In genomic region chr2:170013802-170014551, GRCh38 we compare ENCODE assay signal across 15 cellular contexts.
DNase-seq lines count a peak whose midpoint lies in the region; ATAC-seq, FAIRE-seq and TF ChIP-seq lines count a peak whose summit lies in the region.
"Had no signal": no experiment of that assay in that cellular context is flagged by ENCODE, and none has a peak within 500 bp of the region (broad histone marks: within the 10 kb centered on the region; RNA-seq: fewer than 3 reads in every experiment).

No MANE protein-coding gene starts in this region.

- H3K4me3 Mint-ChIP-seq in activated CD4-positive, alpha-beta memory T cell treated with anti-CD3 and anti-CD28 coated beads for 36 hours: no peak overlapping the region
- no peak overlapping the region for H3K4me3 Mint-ChIP-seq in natural killer cell treated with Interleukin-12 subunit alpha and Interleukin-12 subunit beta and Interleukin-15 and Interleukin-18, amount 100 ng/mL, for 72 hours
- H3K4me3 Mint-ChIP-seq: type B pancreatic cell had no signal

- H3K27ac ChIP-seq in A673 (ENCODE audit: low read depth, low read length, poor library complexity, severe bottlenecking) (no peak overlapping the region), K562 (ENCODE audit: extremely low read depth, low read depth, low read length) (peak overlapping the region; percentile 78), lower lobe of right lung (no peak overlapping the region)

- in situ Hi-C loops in KBM-7 (cut with MboI; ENCODE audit: low pct_unique_long_range_greater_than_20kb, low sequenced_read_pairs): no loop called here
- in situ Hi-C loops in K562 (cut with MboI): no loop called here

- no peaks in the 10 kb centered on the region for H3K9me3 Mint-ChIP-seq in activated CD4-positive, alpha-beta memory T cell treated with anti-CD3 and anti-CD28 coated beads for 36 hours
- H3K9me3 Mint-ChIP-seq in natural killer cell treated with Interleukin-12 subunit alpha and Interleukin-12 subunit beta and Interleukin-15 and Interleukin-18, amount 100 ng/mL, for 72 hours: no peaks in the 10 kb centered on the region
- H3K9me3 Mint-ChIP-seq: type B pancreatic cell had no signal

- BruUV-seq in A673 (replicated peaks; lab: Mats Ljungman, UMichigan) (no TSS peak), K562 (replicated peaks; lab: Mats Ljungman, UMichigan) (no TSS peak)

- peak overlapping the region in 1 of 2 experiments; percentile 52; a peak in 2 of 4 replicates for H3K9ac ChIP-seq in K562 (ENCODE audit: insufficient read depth in 1 of 2, low read depth in 2 of 2, low read length in 2 of 2)

- H3K4me2 ChIP-seq in K562 (ENCODE audit: insufficient read depth, low read length): peak overlapping the region; percentile 40; the same call in 1 of the 2 replicates

- TF ChIP-seq EP300 in K562 (IDR thresholded peaks at IDR 0.05; ENCODE audit: low read length): peak; percentile 99

- H3K4me1 ChIP-seq in A673 (ENCODE audit: insufficient read depth, low read length, poor library complexity, severe bottlenecking): peaks cover 5% of the 10 kb centered on the region
- peaks cover 17 to 46% of the 10 kb centered on the region in 2 experiments for H3K4me1 ChIP-seq in K562 (replicated peaks in 1 of 2; ENCODE audit: control insufficient read depth in 2 of 2, insufficient read depth in 2 of 2, low read length in 2 of 2)
- no peaks in the 10 kb centered on the region for H3K4me1 ChIP-seq in lower lobe of right lung

- DNase-seq in A673 (ENCODE audit: low spot score) (peak; percentile 26), KBM-7 (peak; percentile 8), K562 (ENCODE audit: extremely low read depth in 1 of 4, low spot score in 3 of 4) (peak; percentile 89 to 98 (median 92)), iPS-NIHi7 (ENCODE audit: extremely low spot score) (peak; percentile 36), lower lobe of right lung (no peak)
- no peak for DNase-seq in activated CD4-positive, alpha-beta memory T cell treated with anti-CD3 and anti-CD28 coated beads for 36 hours
- DNase-seq in natural killer cell treated with Interleukin-12 subunit alpha and Interleukin-12 subunit beta and Interleukin-15 and Interleukin-18, amount 100 ng/mL, for 72 hours (ENCODE audit: low spot score): no peak
- DNase-seq: aorta; Kasumi-1; NCI-H2029; stimulated activated CD4-positive, alpha-beta T cell treated with anti-CD3 and anti-CD28 coated beads, Interleukin-12 subunit alpha, Interleukin-12 subunit beta, amount 100 ng/mL, for 4 hours had no signal

- H3K27ac Mint-ChIP-seq in activated CD4-positive, alpha-beta memory T cell treated with anti-CD3 and anti-CD28 coated beads for 36 hours: no peak overlapping the region
- no peak overlapping the region for H3K27ac Mint-ChIP-seq in natural killer cell treated with Interleukin-12 subunit alpha and Interleukin-12 subunit beta and Interleukin-15 and Interleukin-18, amount 100 ng/mL, for 72 hours
- H3K27ac Mint-ChIP-seq: type B pancreatic cell had no signal

- WGBS in K562 (ENCODE audit: insufficient coverage, low coverage, missing lambda C conversion rate): 1% methylated on average over 5 of the region's 5 CpGs

- peak in 1 of 2 experiments; percentile 36; a peak in 2 of 4 replicates for TF ChIP-seq RAD21 in K562 (CRISPR knock-in tag; conservative IDR thresholded peaks at IDR 0.05 in 1 of 2, IDR thresholded peaks at IDR 0.05 in 1 of 2)

- ATAC-seq in K562: peak; percentile 84
- ATAC-seq in lower lobe of right lung: no peak
- ATAC-seq in natural killer cell treated with Interleukin-12 subunit alpha and Interleukin-12 subunit beta and Interleukin-15 and Interleukin-18, amount 100 ng/mL, for 72 hours: no peak
- no peak for ATAC-seq in HG02571 (IDR thresholded peaks at IDR 0.05; ENCODE audit: unreplicated experiment)
- ATAC-seq: esophagus mucosa had no signal

- H3K36me3 ChIP-seq in A673 (ENCODE audit: insufficient read depth, low read length, poor library complexity, severe bottlenecking): no peaks in the 10 kb centered on the region
- H3K36me3 ChIP-seq in K562 (ENCODE audit: control insufficient read depth, insufficient read depth, low read length): peaks cover 28% of the 10 kb centered on the region
- peaks cover 15% of the 10 kb centered on the region for H3K36me3 ChIP-seq in lower lobe of right lung

- FAIRE-seq in K562 (lab: Jason Lieb, UNC): peak; percentile 99
- FAIRE-seq: RCC 7860 had no signal

- H3K79me2 ChIP-seq in K562 (ENCODE audit: control insufficient read depth, insufficient read depth, low read length): no peaks in the 10 kb centered on the region; the same call in 2 of the 3 replicates

- no peak overlapping the region for H3K4me3 ChIP-seq in A673 (ENCODE audit: low read depth, low read length, poor library complexity, severe bottlenecking)
- H3K4me3 ChIP-seq in K562: no peak overlapping the region
- H3K4me3 ChIP-seq in lower lobe of right lung: no peak overlapping the region

- no peaks in the 10 kb centered on the region for H3K27me3 Mint-ChIP-seq in activated CD4-positive, alpha-beta memory T cell treated with anti-CD3 and anti-CD28 coated beads for 36 hours
- no peaks in the 10 kb centered on the region for H3K27me3 Mint-ChIP-seq in natural killer cell treated with Interleukin-12 subunit alpha and Interleukin-12 subunit beta and Interleukin-15 and Interleukin-18, amount 100 ng/mL, for 72 hours
- H3K27me3 Mint-ChIP-seq: type B pancreatic cell had no signal

- H3K36me3 Mint-ChIP-seq in activated CD4-positive, alpha-beta memory T cell treated with anti-CD3 and anti-CD28 coated beads for 36 hours: peaks cover 9% of the 10 kb centered on the region
- peaks cover 5% of the 10 kb centered on the region for H3K36me3 Mint-ChIP-seq in natural killer cell treated with Interleukin-12 subunit alpha and Interleukin-12 subunit beta and Interleukin-15 and Interleukin-18, amount 100 ng/mL, for 72 hours

- H3K27me3 ChIP-seq in A673 (replicated peaks; ENCODE audit: insufficient read depth, low read depth, low read length, poor library complexity) (no peaks in the 10 kb centered on the region), K562 (ENCODE audit: control insufficient read depth in 2 of 2, insufficient read depth in 2 of 2, low read length in 2 of 2) (no peaks in the 10 kb centered on the region), lower lobe of right lung (ENCODE audit: low read depth) (no peaks in the 10 kb centered on the region)

- no peaks in the 10 kb centered on the region for H3K9me3 ChIP-seq in A673 (ENCODE audit: low read depth, low read length, poor library complexity, severe bottlenecking)
- no peaks in the 10 kb centered on the region for H3K9me3 ChIP-seq in K562 (replicated peaks; ENCODE audit: control insufficient read depth, insufficient read depth, low read depth, low read length)
- no peaks in the 10 kb centered on the region for H3K9me3 ChIP-seq in lower lobe of right lung

- POLR2A ChIA-PET in A673 (lab: Charles Lee; ENCODE audit: low non-redundant PET): interaction anchor here (0.5 kb wide), 1 partner anchor 18 kb away, joined by 4 read pairs; no protein-coding TSS in a partner anchor
- POLR2A ChIA-PET in K562 (lab: Yijun Ruan, JAX): interaction anchor here (0.6 to 1.8 kb wide), 11 partner anchors 8 to 1073 kb away, joined by 3 to 10 read pairs (median 3); no protein-coding TSS in a partner anchor
- POLR2A ChIA-PET in activated CD4-positive, alpha-beta memory T cell treated with anti-CD3 and anti-CD28 coated beads for 36 hours (lab: Charles Lee): no interaction called here

- H2AFZ ChIP-seq in K562 (ENCODE audit: low read depth, low read length): peak overlapping the region; percentile 57

- H3K9me1 ChIP-seq in K562 (ENCODE audit: control insufficient read depth, insufficient read depth, low read length): no peaks in the 10 kb centered on the region

- no peaks in the 10 kb centered on the region for H4K20me1 ChIP-seq in K562 (replicated peaks; ENCODE audit: control insufficient read depth, insufficient read depth, low read length)

- CTCF ChIA-PET in A673 (lab: Charles Lee) (interaction anchor here (0.6 kb wide), 1 partner anchor 188 kb away, joined by 4 read pairs; no protein-coding TSS in a partner anchor), K562 (lab: Yijun Ruan, JAX; ENCODE audit: low intra/inter-chr PET ratio) (no interaction called here)
- CTCF ChIA-PET in activated CD4-positive, alpha-beta memory T cell treated with anti-CD3 and anti-CD28 coated beads for 36 hours (lab: Charles Lee): no interaction called here

- H3K4me1 Mint-ChIP-seq in activated CD4-positive, alpha-beta memory T cell treated with anti-CD3 and anti-CD28 coated beads for 36 hours (ENCODE audit: low read depth): no peaks in the 10 kb centered on the region
- no peaks in the 10 kb centered on the region for H3K4me1 Mint-ChIP-seq in natural killer cell treated with Interleukin-12 subunit alpha and Interleukin-12 subunit beta and Interleukin-15 and Interleukin-18, amount 100 ng/mL, for 72 hours (ENCODE audit: low read depth in 2 of 2)

- no peak for TF ChIP-seq CTCF in A673 (conservative IDR thresholded peaks at IDR 0.05; ENCODE audit: low read depth, low read length)
- peak in 1 of 3 experiments; percentile 14; a peak in 1 of 6 replicates for TF ChIP-seq CTCF in K562 (IDR thresholded peaks at IDR 0.05 in 2 of 3, conservative IDR thresholded peaks at IDR 0.05 in 1 of 3; ENCODE audit: insufficient read depth in 2 of 3, low read depth in 1 of 3, low read length in 3 of 3)
- no peak for TF ChIP-seq CTCF in lower lobe of right lung (IDR thresholded peaks at IDR 0.05)

- no peak; the same call in 1 of the 2 replicates for TF ChIP-seq POLR2A in K562 (conservative IDR thresholded peaks at IDR 0.05)

- intact Hi-C loops in A673 (cut with micrococcal nuclease; ENCODE audit: unreplicated experiment): no loop called here
- intact Hi-C loops in K562 (cut with micrococcal nuclease): loop anchor here (2.0 to 5.0 kb wide), 2 partner anchors 68 to 129 kb away; no protein-coding TSS in a partner anchor
- intact Hi-C loops in activated CD4-positive, alpha-beta memory T cell treated with anti-CD3 and anti-CD28 coated beads for 36 hours (cut with micrococcal nuclease): no loop called here
- intact Hi-C loops in lower lobe of right lung (cut with DNase I): no loop called here

TF ChIP-seq in K562, 482 proteins besides CTCF, POLR2A, EP300 and RAD21 (continues in another document):
- TF ChIP-seq PATZ1 (CRISPR knock-in tag; IDR thresholded peaks at IDR 0.05; ENCODE audit: borderline replicate concordance): no peak
- TF ChIP-seq HLTF (IDR thresholded peaks at IDR 0.05): peak; percentile 71; the same call in 1 of the 2 replicates

Comparison
In these comparisons a context has a peak if more than half of its experiments do, and no peak if none do; other contexts are left out.
1. DNase-seq: peak in A673 (single experiment), KBM-7 (single experiment), K562 (4 of 4) and iPS-NIHi7 (single experiment); none in activated CD4-positive, alpha-beta memory T cell treated with anti-CD3 and anti-CD28 coated beads for 36 hours (single experiment), lower lobe of right lung (single experiment) and natural killer cell treated with Interleukin-12 subunit alpha and Interleukin-12 subunit beta and Interleukin-15 and Interleukin-18, amount 100 ng/mL, for 72 hours (single experiment).